ENCODE assay signal across 9 cellular contexts in genomic region chr14:20836668-20837338, GRCh38. TPM values are rescaled to one million over a fixed set of nuclear protein-coding genes. Genes with fewer than 3 reads are reported as not detected.
A peak's percentile ranks its signal among the peaks of the same experiment; 100 is the strongest.
DNase-seq lines count a peak whose midpoint lies in the region; ATAC-seq and TF ChIP-seq lines count a peak whose summit lies in the region.
"Had no signal": no experiment of that assay in that cellular context is flagged by ENCODE, and none has a peak within 500 bp of the region (broad histone marks: within the 10 kb centered on the region; RNA-seq: fewer than 3 reads in every experiment).

No MANE protein-coding gene starts in this region.

- POLR2A ChIA-PET in OCI-LY7 (lab: Charles Lee), result interaction anchor here (0.6 kb wide), 1 partner anchor 120 kb away, joined by 8 read pairs; no protein-coding TSS in a partner anchor

- intact Hi-C loops in OCI-LY7 (cut with micrococcal nuclease; ENCODE audit: unreplicated experiment), result no loop called here
- intact Hi-C loops in prostate gland (cut with DNase I), result no loop called here

- H3K9me3 ChIP-seq in OCI-LY7 (ENCODE audit: low read length) (no peaks in the 10 kb centered on the region), prostate gland (no peaks in the 10 kb centered on the region), MM.1S (replicated peaks; ENCODE audit: insufficient read depth, low read length) (no peaks in the 10 kb centered on the region)

- 28% methylated on average over 5 of the region's 5 CpGs for WGBS in prostate gland

- no peaks in the 10 kb centered on the region for H3K36me3 Mint-ChIP-seq in effector memory CD8-positive, alpha-beta T cell (ENCODE audit: insufficient read depth)

- H3K79me2 ChIP-seq in OCI-LY7 (ENCODE audit: insufficient read depth, low read depth, low read length) (no peaks in the 10 kb centered on the region), MM.1S (ENCODE audit: low read length) (no peaks in the 10 kb centered on the region)

- no peak overlapping the region for H3K27ac ChIP-seq in OCI-LY7 (ENCODE audit: low read depth, low read length, poor library complexity, severe bottlenecking)
- no peak overlapping the region for H3K27ac ChIP-seq in prostate gland
- no peak overlapping the region for H3K27ac ChIP-seq in MM.1S (ENCODE audit: low read length)

- H3K9me2 ChIP-seq in OCI-LY7 (ENCODE audit: insufficient read depth, low read length) (no peaks in the 10 kb centered on the region), MM.1S (replicated peaks; ENCODE audit: insufficient read depth, low read length) (no peaks in the 10 kb centered on the region)

- no peak for TF ChIP-seq POLR2A in prostate gland (IDR thresholded peaks at IDR 0.05)

- no peak overlapping the region for H3K9ac ChIP-seq in MM.1S (ENCODE audit: low read length)

- H3K27ac Mint-ChIP-seq in effector memory CD8-positive, alpha-beta T cell, result no peak overlapping the region

- ATAC-seq in effector memory CD8-positive, alpha-beta T cell (replicated peaks), result no peak

- peaks cover 0 to 2% of the 10 kb centered on the region in 2 donors for H3K4me1 Mint-ChIP-seq in effector memory CD8-positive, alpha-beta T cell (ENCODE audit: low read depth in 2 of 2)

- no peak overlapping the region for H3K4me3 Mint-ChIP-seq in effector memory CD8-positive, alpha-beta T cell

- H3K9me3 Mint-ChIP-seq in effector memory CD8-positive, alpha-beta T cell, result no peaks in the 10 kb centered on the region

- H3K4me2 ChIP-seq in OCI-LY7 (ENCODE audit: low read length) (no peak overlapping the region), MM.1S (ENCODE audit: low read depth, low read length) (no peak overlapping the region)

- DNase-seq in ELR (ENCODE audit: low read depth), result peak; percentile 38
- DNase-seq in OCI-LY7 (ENCODE audit: low spot score), result no peak
- DNase-seq in fibroblast of pulmonary artery (ENCODE audit: low read depth), result peak; percentile 41
- DNase-seq in prostate gland (ENCODE audit: low spot score), result peak; percentile 50
- no peak for DNase-seq in effector memory CD8-positive, alpha-beta T cell
- no peak for DNase-seq in activated T-cell treated with anti-CD3 and anti-CD28 coated beads, Interleukin-2, amount 50 U/mL, for 48 hours
- DNase-seq in MM.1S, result no peak
- DNase-seq in LoVo (ENCODE audit: low spot score), result no peak
- DNase-seq: amniotic stem cell had no signal

- CTCF ChIA-PET in OCI-LY7 (lab: Charles Lee; ENCODE audit: unreplicated experiment), result no interaction called here

- no peaks in the 10 kb centered on the region for H3F3A ChIP-seq in MM.1S (ENCODE audit: insufficient read depth, low read length)

- H3K36me3 ChIP-seq in OCI-LY7 (ENCODE audit: insufficient read depth, low read length), result no peaks in the 10 kb centered on the region
- H3K36me3 ChIP-seq in prostate gland, result no peaks in the 10 kb centered on the region
- no peaks in the 10 kb centered on the region for H3K36me3 ChIP-seq in MM.1S (replicated peaks; ENCODE audit: insufficient read depth, low read length)

- BruUV-seq in OCI-LY7 (replicated peaks; lab: Mats Ljungman, UMichigan), result no TSS peak

- TF ChIP-seq CTCF in OCI-LY7 (conservative IDR thresholded peaks at IDR 0.05; ENCODE audit: low read length) (peak; percentile 51), fibroblast of pulmonary artery (IDR thresholded peaks at IDR 0.05; ENCODE audit: low read length, missing control alignments) (peak; percentile 45), prostate gland (IDR thresholded peaks at IDR 0.05) (peak; percentile 12 to 71 (median 41)), MM.1S (IDR thresholded peaks at IDR 0.05; ENCODE audit: low read length) (no peak)

- no peak overlapping the region for H3K4me3 ChIP-seq in OCI-LY7 (ENCODE audit: low read depth, low read length, poor library complexity, severe bottlenecking)
- H3K4me3 ChIP-seq in fibroblast of pulmonary artery (replicated peaks; ENCODE audit: low read depth, low read length), result no peak overlapping the region
- H3K4me3 ChIP-seq in prostate gland, result no peak overlapping the region
- H3K4me3 ChIP-seq in MM.1S (ENCODE audit: low read length), result no peak overlapping the region

- no peaks in the 10 kb centered on the region for H3K27me3 Mint-ChIP-seq in effector memory CD8-positive, alpha-beta T cell

- H3K4me1 ChIP-seq in OCI-LY7 (ENCODE audit: insufficient read depth, low read length, poor library complexity, severe bottlenecking) (no peaks in the 10 kb centered on the region), prostate gland (replicated peaks) (no peaks in the 10 kb centered on the region), MM.1S (ENCODE audit: low read length) (no peaks in the 10 kb centered on the region)

- H2AFZ ChIP-seq in OCI-LY7 (ENCODE audit: low read length), result no peak overlapping the region
- no peak overlapping the region for H2AFZ ChIP-seq in MM.1S (ENCODE audit: low read length)

- H3K27me3 ChIP-seq in prostate gland (replicated peaks; ENCODE audit: insufficient read depth) (no peaks in the 10 kb centered on the region), MM.1S (replicated peaks; ENCODE audit: insufficient read depth, low read length) (no peaks in the 10 kb centered on the region)

- H4K20me1 ChIP-seq in OCI-LY7 (ENCODE audit: insufficient read depth, low read length) (no peaks in the 10 kb centered on the region), MM.1S (ENCODE audit: insufficient read depth, low read length) (no peaks in the 10 kb centered on the region)

RNA-seq across cellular contexts. Expression of gene RNASE1, which starts 34.2 kb away (rescaled TPM):
- total RNA-seq in OCI-LY7 (2014; rRNA removed; shearing (Covaris generic)), result not detected in 2 replicates
- total RNA-seq in OCI-LY7 (2022) (not detected in 2 replicates), prostate gland (1,000 to 10,000 TPM in 1 of 2 donors, 10 to 100 TPM in 1; 30.1 to 3,158 TPM)

RNA-seq across cellular contexts. Expression of gene RNASE3, which starts 54.4 kb away (rescaled TPM):
- not detected in 2 replicates for total RNA-seq in OCI-LY7 (2014; rRNA removed; shearing (Covaris generic))
- total RNA-seq in OCI-LY7 (2022), result not detected in 2 replicates
- not detected for total RNA-seq in prostate gland

RNA-seq across cellular contexts. Expression of gene RNASE6, which starts 55.7 kb away (rescaled TPM):
- 0.33 and 2.9 TPM in 2 replicates for total RNA-seq in OCI-LY7 (2014; rRNA removed; shearing (Covaris generic))
- total RNA-seq in OCI-LY7 (2022), result 1.2 and 1.7 TPM in 2 replicates
- total RNA-seq in prostate gland, result 10 to 100 TPM in 1 of 2 donors, 1 to 10 TPM in 1; 9.3 to 12.8 TPM

Comparison
In these comparisons a context has a peak if more than half of its experiments do, and no peak if none do; other contexts are left out.
1. DNase-seq: peak in ELR (single experiment), fibroblast of pulmonary artery (single experiment) and prostate gland (single experiment); none in OCI-LY7 (single experiment), effector memory CD8-positive, alpha-beta T cell (0 of 3), activated T-cell treated with anti-CD3 and anti-CD28 coated beads, Interleukin-2, amount 50 U/mL, for 48 hours (0 of 2), MM.1S (single experiment) and LoVo (single experiment).
2. RNA of gene RNASE1, which starts 34.2 kb away (total RNA-seq): 30.1 to 3,158 TPM in prostate gland; not detected in OCI-LY7; every median in the first group is over 10 times any median in the second.